In genomic region chr2:112645396-112646101, GRCh38 we compare ENCODE assay signal across 1 cellular context.
TF ChIP-seq lines count a peak whose summit lies in the region.

Gene SLC20A1, plus strand, starts transcription at chr2:112645939. Its CDS starts 890 bp downstream, at chr2:112646829.

TF ChIP-seq in HepG2, 621 proteins besides CTCF, POLR2A, EP300 and RAD21 (continued from another document and continues in another):
- no peak for TF ChIP-seq AKNA (CRISPR knock-in tag; IDR thresholded peaks at IDR 0.05; ENCODE audit: borderline replicate concordance)
- peak; percentile 93 for TF ChIP-seq DRAP1 (CRISPR knock-in tag; IDR thresholded peaks at IDR 0.05)
- TF ChIP-seq CEBPG (CRISPR knock-in tag; IDR thresholded peaks at IDR 0.05), result peak; percentile 28; the same call in 1 of the 2 replicates
- TF ChIP-seq DPF2 (CRISPR knock-in tag; IDR thresholded peaks at IDR 0.05; ENCODE audit: borderline replicate concordance, low read depth), result no peak
- no peak for TF ChIP-seq PREB (CRISPR knock-in tag; IDR thresholded peaks at IDR 0.05)
- no peak for TF ChIP-seq ATF4 (CRISPR knock-in tag; IDR thresholded peaks at IDR 0.05)
- TF ChIP-seq ZBTB39 (CRISPR knock-in tag; IDR thresholded peaks at IDR 0.05), result no peak; the same call in 1 of the 2 replicates
- peak; percentile 59; the same call in 1 of the 2 replicates for TF ChIP-seq ZNF367 (CRISPR knock-in tag; IDR thresholded peaks at IDR 0.05; ENCODE audit: borderline replicate concordance)
- TF ChIP-seq PRDM10 (CRISPR knock-in tag; IDR thresholded peaks at IDR 0.05; ENCODE audit: low read depth), result no peak
- no peak for TF ChIP-seq NFATC3 (CRISPR knock-in tag; IDR thresholded peaks at IDR 0.05)
- peak; percentile 64; the same call in 1 of the 2 replicates for TF ChIP-seq NFYB (CRISPR knock-in tag; IDR thresholded peaks at IDR 0.05)
- peak; percentile 98 for TF ChIP-seq SP4 (CRISPR knock-in tag; IDR thresholded peaks at IDR 0.05)
- peak; percentile 91; the same call in 1 of the 2 replicates for TF ChIP-seq ZGPAT (CRISPR knock-in tag; IDR thresholded peaks at IDR 0.05)
- peak; percentile 18; the same call in 1 of the 2 replicates for TF ChIP-seq ZNF563 (CRISPR knock-in tag; IDR thresholded peaks at IDR 0.05)
- TF ChIP-seq ZNF18 (CRISPR knock-in tag; IDR thresholded peaks at IDR 0.05; ENCODE audit: insufficient replicate concordance), result no peak
- TF ChIP-seq BRD4 (CRISPR knock-in tag; IDR thresholded peaks at IDR 0.05), result peak; percentile 78
- TF ChIP-seq PITX1 (CRISPR knock-in tag; IDR thresholded peaks at IDR 0.05), result peak; percentile 31; the same call in 1 of the 2 replicates
- 0 out of 2 replicates have a peak, but pooled peaks have one; percentile 22 for TF ChIP-seq ZNF253 (CRISPR knock-in tag; IDR thresholded peaks at IDR 0.05; ENCODE audit: borderline replicate concordance)
- no peak for TF ChIP-seq SMAD1 (CRISPR knock-in tag; IDR thresholded peaks at IDR 0.05; ENCODE audit: borderline replicate concordance, low read depth)
- peak; percentile 70 for TF ChIP-seq GZF1 (CRISPR knock-in tag; IDR thresholded peaks at IDR 0.05)
- TF ChIP-seq NR0B2 (CRISPR knock-in tag; IDR thresholded peaks at IDR 0.05), result peak; percentile 51; the same call in 1 of the 2 replicates
- no peak for TF ChIP-seq NFE2 (CRISPR knock-in tag; IDR thresholded peaks at IDR 0.05)
- no peak for TF ChIP-seq FOXO4 (CRISPR knock-in tag; conservative IDR thresholded peaks at IDR 0.05)
- TF ChIP-seq YEATS4 (CRISPR knock-in tag; IDR thresholded peaks at IDR 0.05; ENCODE audit: borderline replicate concordance), result peak; percentile 79
- TF ChIP-seq PAX8 (CRISPR knock-in tag; IDR thresholded peaks at IDR 0.05; ENCODE audit: borderline replicate concordance), result no peak
- no peak for TF ChIP-seq MATR3 (CRISPR knock-in tag; IDR thresholded peaks at IDR 0.05)
- TF ChIP-seq RBAK (CRISPR knock-in tag; IDR thresholded peaks at IDR 0.05), result no peak
- peak; percentile 95 for TF ChIP-seq ZNF800 (CRISPR knock-in tag; IDR thresholded peaks at IDR 0.05)
- no peak for TF ChIP-seq DMTF1 (CRISPR knock-in tag; IDR thresholded peaks at IDR 0.05)
- TF ChIP-seq ZFP36L2 (CRISPR knock-in tag; IDR thresholded peaks at IDR 0.05), result 0 out of 2 replicates have a peak, but pooled peaks have one; percentile 43
